In the genomic region with DNA sequence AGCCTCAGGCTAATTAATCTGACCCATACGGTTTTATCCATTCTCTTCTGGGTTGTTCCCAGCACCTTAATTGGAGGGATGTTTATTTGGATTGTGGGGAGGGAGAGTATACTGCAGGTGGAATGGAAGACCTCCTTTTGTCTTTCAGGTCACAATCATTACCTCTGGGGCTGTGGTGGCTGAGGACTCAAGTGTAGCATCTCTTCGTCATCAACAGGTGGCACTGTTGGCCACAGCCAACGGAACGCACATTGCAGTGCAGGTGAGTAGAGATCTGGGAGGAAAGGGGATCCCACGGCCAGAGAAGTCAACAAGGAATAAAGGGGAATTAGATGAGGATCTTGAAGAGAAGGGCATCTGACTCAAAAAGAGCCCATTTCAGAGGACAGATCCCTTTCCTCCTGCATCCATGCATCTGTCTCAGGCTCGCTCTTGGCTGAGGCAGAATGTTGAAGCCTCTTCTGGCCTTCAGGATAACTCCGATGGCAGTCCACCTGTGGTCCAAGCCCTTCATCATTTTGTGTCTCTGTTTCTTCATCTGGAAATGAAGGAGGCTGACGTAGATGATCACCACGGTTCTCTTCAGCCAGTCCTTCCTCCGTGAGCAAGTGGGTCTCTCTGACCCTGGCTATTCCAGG, we compare ENCODE assay signal across 8 cellular contexts. TPM values are rescaled to one million over a fixed set of nuclear protein-coding genes. Genes with fewer than 3 reads are reported as not detected.
DNase-seq lines count a peak whose midpoint lies in the region; ATAC-seq and TF ChIP-seq lines count a peak whose summit lies in the region.

No MANE protein-coding gene starts in this region.

- H3K36me3 Mint-ChIP-seq in activated CD8-positive, alpha-beta T cell treated with anti-CD3 and anti-CD28 coated beads for 36 hours (ENCODE audit: low read depth), result peaks cover 15% of the 10 kb centered on the region

- H3K4me1 ChIP-seq in fibroblast of lung (ENCODE audit: control insufficient read depth, extremely low read depth, insufficient read depth, low read length), result peaks cover 2% of the 10 kb centered on the region
- H3K4me1 ChIP-seq in neutrophil (ENCODE audit: control insufficient read depth in 1 of 2, insufficient read depth in 1 of 2, low read depth in 1 of 2, low read length in 1 of 2), result peaks cover 26 to 32% of the 10 kb centered on the region in 2 experiments

- H3K27me3 ChIP-seq in fibroblast of lung (ENCODE audit: control insufficient read depth, insufficient read depth, low read length), result no peaks in the 10 kb centered on the region
- no peaks in the 10 kb centered on the region for H3K27me3 ChIP-seq in neutrophil

- no peak overlapping the region for H3K4me3 ChIP-seq in GM12865 (ENCODE audit: low read depth, low read length)
- H3K4me3 ChIP-seq in fibroblast of lung (replicated peaks in 1 of 4; ENCODE audit: control extremely low read depth in 1 of 4, insufficient read depth in 1 of 4, low read depth in 3 of 4, low read length in 4 of 4), result no peak overlapping the region
- no peak overlapping the region for H3K4me3 ChIP-seq in neutrophil (ENCODE audit: low read depth in 1 of 2, low read length in 1 of 2)

- H4K20me1 ChIP-seq in fibroblast of lung (ENCODE audit: control insufficient read depth, extremely low read depth, insufficient read depth, low read length), result no peaks in the 10 kb centered on the region

- H3K36me3 ChIP-seq in fibroblast of lung (ENCODE audit: control insufficient read depth, insufficient read depth, low read length) (peaks cover 9% of the 10 kb centered on the region), neutrophil (peaks cover 44% of the 10 kb centered on the region)

- ATAC-seq in activated CD8-positive, alpha-beta T cell treated with anti-CD3 and anti-CD28 coated beads for 36 hours, result peak; percentile 25
- ATAC-seq in HG03135 (IDR thresholded peaks at IDR 0.05; ENCODE audit: unreplicated experiment), result no peak
- no peak for ATAC-seq in HG02973 (IDR thresholded peaks at IDR 0.05; ENCODE audit: unreplicated experiment)

- no peaks in the 10 kb centered on the region for H3K9me3 Mint-ChIP-seq in activated CD8-positive, alpha-beta T cell treated with anti-CD3 and anti-CD28 coated beads for 36 hours

- H3K79me2 ChIP-seq in fibroblast of lung (ENCODE audit: control insufficient read depth, insufficient read depth, low read length), result no peaks in the 10 kb centered on the region

- no peaks in the 10 kb centered on the region for H3K27me3 Mint-ChIP-seq in activated CD8-positive, alpha-beta T cell treated with anti-CD3 and anti-CD28 coated beads for 36 hours

- no peak overlapping the region for H2AFZ ChIP-seq in fibroblast of lung (ENCODE audit: low read length)

- no peak overlapping the region for H3K27ac Mint-ChIP-seq in activated CD8-positive, alpha-beta T cell treated with anti-CD3 and anti-CD28 coated beads for 36 hours

- intact Hi-C loops in activated CD8-positive, alpha-beta T cell treated with anti-CD3 and anti-CD28 coated beads for 36 hours (cut with micrococcal nuclease), result no loop called here

- no peak overlapping the region for H3K9ac ChIP-seq in fibroblast of lung (ENCODE audit: insufficient read depth, low read length)

- peak; percentile 90 for TF ChIP-seq CTCF in 22Rv1 (IDR thresholded peaks at IDR 0.05)
- TF ChIP-seq CTCF in GM12865 (IDR thresholded peaks at IDR 0.05; ENCODE audit: insufficient read depth, low read depth, low read length, missing control alignments), result peak; percentile 81
- peak; percentile 86 for TF ChIP-seq CTCF in activated CD8-positive, alpha-beta T cell treated with anti-CD3 and anti-CD28 coated beads for 36 hours (IDR thresholded peaks at IDR 0.05)
- TF ChIP-seq CTCF in fibroblast of lung (conservative IDR thresholded peaks at IDR 0.05 in 1 of 2, IDR thresholded peaks at IDR 0.05 in 1 of 2; ENCODE audit: low read depth in 1 of 2, low read length in 2 of 2), result peak; percentile 59 to 71
- peak; percentile 78 for TF ChIP-seq CTCF in neutrophil (IDR thresholded peaks at IDR 0.05)

- peaks cover 11% of the 10 kb centered on the region for H3K4me1 Mint-ChIP-seq in activated CD8-positive, alpha-beta T cell treated with anti-CD3 and anti-CD28 coated beads for 36 hours (ENCODE audit: low read depth)

- H3K9me3 ChIP-seq in fibroblast of lung (ENCODE audit: control insufficient read depth, insufficient read depth, low read depth, low read length) (no peaks in the 10 kb centered on the region), neutrophil (no peaks in the 10 kb centered on the region)

- no peak overlapping the region for H3K4me2 ChIP-seq in fibroblast of lung (ENCODE audit: extremely low read depth, insufficient read depth, low read length)

- DNase-seq in GM12865 (ENCODE audit: low read depth), result peak; percentile 68
- peak; percentile 7 for DNase-seq in NCI-H2196 treated with DMSO at 0.1 percent for 48 hours (lab: John Stamatoyannopoulos, UW; ENCODE audit: unreplicated experiment)
- peak; percentile 63 for DNase-seq in activated CD8-positive, alpha-beta T cell treated with anti-CD3 and anti-CD28 coated beads for 36 hours
- DNase-seq in fibroblast of lung (ENCODE audit: low read depth in 2 of 2), result peak; percentile 24 to 37

- POLR2A ChIA-PET in activated CD8-positive, alpha-beta T cell treated with anti-CD3 and anti-CD28 coated beads for 36 hours (lab: Charles Lee), result interaction anchor here (1.3 to 1.7 kb wide), 2 partner anchors 10 to 29 kb away, joined by 3 to 6 read pairs; no protein-coding TSS in a partner anchor

- H3K4me3 Mint-ChIP-seq in activated CD8-positive, alpha-beta T cell treated with anti-CD3 and anti-CD28 coated beads for 36 hours, result no peak overlapping the region

- CTCF ChIA-PET in activated CD8-positive, alpha-beta T cell treated with anti-CD3 and anti-CD28 coated beads for 36 hours (lab: Charles Lee), result interaction anchor here (0.6 to 7.5 kb wide), 26 partner anchors 9 to 187 kb away, joined by 3 to 241 read pairs (median 4); a partner anchor contains a TSS

- H3K27ac ChIP-seq in 22Rv1, result no peak overlapping the region
- H3K27ac ChIP-seq in fibroblast of lung (ENCODE audit: insufficient read depth, low read length), result no peak overlapping the region
- H3K27ac ChIP-seq in neutrophil, result no peak overlapping the region

RNA-seq across cellular contexts. Expression of a gene that starts 3.2 kb away (rescaled TPM):
- 10 to 100 TPM; 97.1 to 99.1 TPM for total RNA-seq in activated CD8-positive, alpha-beta T cell treated with anti-CD3 and anti-CD28 coated beads for 36 hours
- total RNA-seq in fibroblast of lung, result 0.33 and 0.51 TPM in 2 replicates
- polyA plus RNA-seq in fibroblast of lung, result 0.12 and 0.17 TPM in 2 replicates
- polyA plus RNA-seq in fibroblast of lung (2012), result 0.17 and 0.41 TPM in 2 replicates
- not detected in 2 replicates for polyA minus RNA-seq in fibroblast of lung (ENCODE audit: low replicate concordance)

RNA-seq across cellular contexts. Expression of a gene that starts 34.9 kb away (rescaled TPM):
- 10 to 100 TPM; 34.4 to 35.2 TPM for total RNA-seq in activated CD8-positive, alpha-beta T cell treated with anti-CD3 and anti-CD28 coated beads for 36 hours
- total RNA-seq in fibroblast of lung, result 9.8 and 19.5 TPM in 2 replicates
- 9.6 and 11.4 TPM in 2 replicates for polyA plus RNA-seq in fibroblast of lung
- polyA plus RNA-seq in fibroblast of lung (2012), result 11.9 and 13.4 TPM in 2 replicates
- 33.8 and 61.8 TPM in 2 replicates for polyA minus RNA-seq in fibroblast of lung (ENCODE audit: low replicate concordance)

RNA-seq across cellular contexts. Expression of a gene that starts 47.9 kb away (rescaled TPM):
- 10 to 100 TPM; 26.6 to 26.7 TPM for total RNA-seq in activated CD8-positive, alpha-beta T cell treated with anti-CD3 and anti-CD28 coated beads for 36 hours
- 9.8 and 16.3 TPM in 2 replicates for total RNA-seq in fibroblast of lung
- polyA plus RNA-seq in fibroblast of lung, result 14.8 and 27.5 TPM in 2 replicates
- polyA plus RNA-seq in fibroblast of lung (2012), result 23.6 and 39.7 TPM in 2 replicates
- polyA minus RNA-seq in fibroblast of lung (ENCODE audit: low replicate concordance), result 49.9 and 72.6 TPM in 2 replicates

Comparison
In these comparisons a context has a peak if more than half of its experiments do, and no peak if none do; other contexts are left out.
1. DNase-seq: peak in every context shown above with its lines; median percentile 68 in GM12865; 63 in activated CD8-positive, alpha-beta T cell treated with anti-CD3 and anti-CD28 coated beads for 36 hours; 30 in fibroblast of lung; 7 in NCI-H2196 treated with DMSO at 0.1 percent for 48 hours.
2. RNA of a gene that starts 3.2 kb away (total RNA-seq): 97.1 to 99.1 TPM in activated CD8-positive, alpha-beta T cell treated with anti-CD3 and anti-CD28 coated beads for 36 hours; 0.33 to 0.51 TPM in fibroblast of lung; every median in the first group is over 10 times any median in the second.
3. Peak in every context shown above with its lines, with median percentiles within 50 percentile points of each other: CTCF ChIP-seq.